ENCODE assay signal across 28 cellular contexts in the genomic region with DNA sequence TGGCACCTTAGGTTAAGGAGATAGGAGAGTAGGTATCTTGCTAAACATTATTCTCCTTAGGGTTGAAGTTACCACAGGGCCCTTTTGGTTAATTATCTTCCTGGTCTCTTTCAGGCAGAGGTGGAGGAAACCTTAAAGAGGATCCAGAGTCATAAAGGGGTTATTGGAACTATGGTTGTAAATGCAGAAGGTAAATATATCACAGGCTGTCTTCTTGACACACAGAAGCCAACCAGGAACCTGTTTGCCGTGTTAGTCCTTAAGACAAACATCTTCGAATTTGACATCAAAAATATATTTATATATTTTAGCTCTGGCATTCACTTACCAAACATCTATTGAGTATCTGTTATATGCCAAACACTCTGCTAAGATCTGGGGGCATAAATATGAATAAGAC. TPM values are rescaled to one million over a fixed set of nuclear protein-coding genes. Genes with fewer than 3 reads are reported as not detected.
"Had no signal": no experiment of that assay in that cellular context is flagged by ENCODE, and none has a peak within 500 bp of the region (broad histone marks: within the 10 kb centered on the region; RNA-seq: fewer than 3 reads in every experiment).

No MANE protein-coding gene starts in this region.

- H3K36me3 ChIP-seq: esophagus squamous epithelium, gastrocnemius medialis, heart right ventricle, left lung, lower lobe of right lung had no signal

- H3K27ac Mint-ChIP-seq: endodermal cell, mesothelial cell of epicardium had no signal

- H3K9me3 Mint-ChIP-seq: immature natural killer cell had no signal

- H3K36me3 Mint-ChIP-seq: immature natural killer cell, mesothelial cell of epicardium had no signal

- H3K4me1 Mint-ChIP-seq: endodermal cell had no signal

- H3K27me3 ChIP-seq: dorsolateral prefrontal cortex, gastrocnemius medialis had no signal

- H3K4me3 Mint-ChIP-seq: effector memory CD8-positive, alpha-beta T cell; endodermal cell; immature natural killer cell; mesothelial cell of epicardium; naive thymus-derived CD4-positive, alpha-beta T cell had no signal

- H3K9me3 ChIP-seq: esophagus squamous epithelium, gastrocnemius medialis, heart right ventricle, left lung, lower lobe of right lung had no signal

- H3K27ac ChIP-seq: coronary artery, dorsolateral prefrontal cortex, esophagus squamous epithelium, gastrocnemius medialis, heart right ventricle, left lung, lower lobe of right lung had no signal

- H3K27me3 Mint-ChIP-seq: effector memory CD8-positive, alpha-beta T cell had no signal

- ATAC-seq: effector memory CD8-positive, alpha-beta T cell; esophagus mucosa; gastrocnemius medialis; heart right ventricle; left lung; left ventricle myocardium superior; lower lobe of right lung; naive thymus-derived CD4-positive, alpha-beta T cell had no signal

- DNase-seq: dermis blood vessel endothelial cell; dorsolateral prefrontal cortex; effector CD4-positive, alpha-beta T cell; effector memory CD8-positive, alpha-beta T cell; endodermal cell; erythroblast; esophagus squamous epithelium; foreskin fibroblast; foreskin melanocyte; gastrocnemius medialis; glutamatergic neuron; head of caudate nucleus; heart right ventricle; hypothalamus; immature natural killer cell; islet precursor cell; kidney; kidney glomerular epithelial cell; left lung; left ventricle myocardium superior; lower lobe of right lung; mesenchymal stem cell; naive thymus-derived CD4-positive, alpha-beta T cell had no signal

- H3K4me3 ChIP-seq: coronary artery, dorsolateral prefrontal cortex, esophagus squamous epithelium, gastrocnemius medialis, heart right ventricle, left lung, lower lobe of right lung had no signal

RNA-seq across cellular contexts. Expression of gene DYNLRB2, which starts 2.4 kb away (rescaled TPM):
- total RNA-seq: dermis blood vessel endothelial cell, endodermal cell, esophagus mucosa, gastrocnemius medialis, glomerular endothelial cell, left ventricle myocardium superior, mesenteric fat pad had no signal
- polyA plus RNA-seq: naive thymus-derived CD4-positive, alpha-beta T cell had no signal
